ENCODE assay signal across 9 cellular contexts in genomic region chr1:68495968-68496679, GRCh38. TPM values are rescaled to one million over a fixed set of nuclear protein-coding genes. Genes with fewer than 3 reads are reported as not detected.
A peak's percentile ranks its signal among the peaks of the same experiment; 100 is the strongest.
DNase-seq lines count a peak whose midpoint lies in the region; ATAC-seq and TF ChIP-seq lines count a peak whose summit lies in the region.
"Had no signal": no experiment of that assay in that cellular context is flagged by ENCODE, and none has a peak within 500 bp of the region (broad histone marks: within the 10 kb centered on the region; RNA-seq: fewer than 3 reads in every experiment).

No MANE protein-coding gene starts in this region.

- in situ Hi-C loops in SK-MEL-5 (cut with HindIII; ENCODE audit: low pct_unique_long_range_greater_than_20kb, low sequenced_read_pairs), result no loop called here

- TF ChIP-seq CTCF in CD14-positive monocyte (IDR thresholded peaks at IDR 0.05) (no peak), fibroblast of pulmonary artery (IDR thresholded peaks at IDR 0.05; ENCODE audit: low read length, missing control alignments) (no peak)

- peak overlapping the region in 3 of 7 donors; percentile 19 to 83 (median 77) for H3K27ac Mint-ChIP-seq in CD14-positive monocyte

- H3K9me3 Mint-ChIP-seq in CD14-positive monocyte, result peaks cover 0 to 7% (median 0%) of the 10 kb centered on the region in 7 donors

- H3K4me3 ChIP-seq in fibroblast of pulmonary artery (replicated peaks; ENCODE audit: low read depth, low read length) (peak overlapping the region; percentile 88), skeletal muscle cell (ENCODE audit: low read depth, low read length) (peak overlapping the region; percentile 97)

- ATAC-seq in GM18873 (IDR thresholded peaks at IDR 0.05; ENCODE audit: low FRiP score, unreplicated experiment) (peak; percentile 19), HG03460 (IDR thresholded peaks at IDR 0.05; ENCODE audit: unreplicated experiment) (peak; percentile 30), GM19463 (IDR thresholded peaks at IDR 0.05; ENCODE audit: unreplicated experiment) (no peak)

- DNase-seq in CD14-positive monocyte (ENCODE audit: low spot score), result no peak
- peak; percentile 7 for DNase-seq in SK-MEL-5 (ENCODE audit: low read depth, low spot score)
- DNase-seq in fibroblast of pulmonary artery (ENCODE audit: low read depth), result no peak
- DNase-seq in skeletal muscle cell (ENCODE audit: low read depth), result no peak
- no peak for DNase-seq in head of caudate nucleus

- H3K4me3 Mint-ChIP-seq in CD14-positive monocyte, result peak overlapping the region; percentile 95 to 97

- H3K4me1 Mint-ChIP-seq in CD14-positive monocyte, result peaks cover 33% of the 10 kb centered on the region

- H3K27me3 Mint-ChIP-seq in CD14-positive monocyte (ENCODE audit: low read depth in 3 of 3), result peaks cover 0 to 5% (median 0%) of the 10 kb centered on the region in 3 donors

- intact Hi-C loops in CD14-positive monocyte (cut with micrococcal nuclease) (no loop called here), head of caudate nucleus (cut with DNase I) (no loop called here)

- peaks cover 7 to 13% of the 10 kb centered on the region in 2 donors for H3K36me3 Mint-ChIP-seq in CD14-positive monocyte

RNA-seq across cellular contexts. Expression of gene DEPDC1, which starts 0.8 kb away (rescaled TPM):
- polyA plus RNA-seq in CD14-positive monocyte, result under 1 TPM; 0.04 to 0.24 TPM
- total RNA-seq in SK-MEL-5 (2014; rRNA removed; shearing (Covaris generic)), result 23.3 and 27.6 TPM in 2 replicates
- 12.5 and 17.1 TPM in 2 replicates for polyA plus RNA-seq in SK-MEL-5 (2015; cell fraction: cytosol; rRNA removed)
- 27.2 and 31.7 TPM in 2 replicates for polyA plus RNA-seq in SK-MEL-5 (2015; cell fraction: nucleus; rRNA removed)

RNA-seq across cellular contexts. Expression of gene RPE65, which starts 46.4 kb away (rescaled TPM):
- polyA plus RNA-seq in CD14-positive monocyte, result not detected
- total RNA-seq in SK-MEL-5 (2014; rRNA removed; shearing (Covaris generic)), result not detected in 2 replicates
- polyA plus RNA-seq in SK-MEL-5 (2015; cell fraction: cytosol; rRNA removed), result not detected in 2 replicates
- polyA plus RNA-seq in SK-MEL-5 (2015; cell fraction: nucleus; rRNA removed), result not detected in 2 replicates
- total RNA-seq: T-helper 2 cell treated with Interferon-gamma antibody and Interleukin-4, amounts not matched to agents 100 ng/mL and 5 ng/mL, for 36 hours had no signal
